In the genomic region with DNA sequence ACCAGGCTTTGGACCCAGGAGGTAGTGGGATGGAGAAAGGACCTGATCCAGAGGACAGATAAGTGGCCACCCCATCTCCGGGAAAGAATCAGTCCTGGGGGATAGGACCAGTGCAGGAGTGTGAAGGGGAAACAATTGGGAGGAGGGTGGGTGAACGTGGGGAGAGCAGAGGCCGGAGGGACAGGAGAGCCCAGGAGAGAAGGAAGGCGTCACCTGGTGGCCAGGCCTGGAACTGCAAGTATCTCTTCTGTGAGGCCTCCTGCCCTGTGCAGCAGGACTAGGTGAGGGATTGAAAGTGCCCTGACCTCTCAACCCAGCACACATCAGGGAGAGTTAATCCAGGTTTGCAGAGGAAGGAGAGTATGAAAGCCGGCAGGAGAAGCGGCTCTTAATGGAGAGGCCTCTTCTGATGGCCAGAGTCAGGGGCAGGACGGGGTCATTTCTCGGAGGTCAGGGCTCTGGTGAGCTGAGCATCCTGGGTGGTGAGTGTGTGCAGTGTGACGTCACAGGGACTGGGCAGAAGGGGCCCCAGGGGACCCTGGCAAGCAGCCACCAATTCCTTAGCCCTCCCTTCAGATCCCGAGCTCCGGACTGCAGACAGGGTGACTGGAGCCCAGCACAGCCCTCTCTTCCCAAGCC, we compare ENCODE assay signal across 1 cellular context.
TF ChIP-seq lines count a peak whose summit lies in the region.

No MANE protein-coding gene starts in this region.

TF ChIP-seq in GM23338, 12 proteins besides CTCF, POLR2A, EP300 and RAD21 (continued from another document):
- TF ChIP-seq, protein P1, sequence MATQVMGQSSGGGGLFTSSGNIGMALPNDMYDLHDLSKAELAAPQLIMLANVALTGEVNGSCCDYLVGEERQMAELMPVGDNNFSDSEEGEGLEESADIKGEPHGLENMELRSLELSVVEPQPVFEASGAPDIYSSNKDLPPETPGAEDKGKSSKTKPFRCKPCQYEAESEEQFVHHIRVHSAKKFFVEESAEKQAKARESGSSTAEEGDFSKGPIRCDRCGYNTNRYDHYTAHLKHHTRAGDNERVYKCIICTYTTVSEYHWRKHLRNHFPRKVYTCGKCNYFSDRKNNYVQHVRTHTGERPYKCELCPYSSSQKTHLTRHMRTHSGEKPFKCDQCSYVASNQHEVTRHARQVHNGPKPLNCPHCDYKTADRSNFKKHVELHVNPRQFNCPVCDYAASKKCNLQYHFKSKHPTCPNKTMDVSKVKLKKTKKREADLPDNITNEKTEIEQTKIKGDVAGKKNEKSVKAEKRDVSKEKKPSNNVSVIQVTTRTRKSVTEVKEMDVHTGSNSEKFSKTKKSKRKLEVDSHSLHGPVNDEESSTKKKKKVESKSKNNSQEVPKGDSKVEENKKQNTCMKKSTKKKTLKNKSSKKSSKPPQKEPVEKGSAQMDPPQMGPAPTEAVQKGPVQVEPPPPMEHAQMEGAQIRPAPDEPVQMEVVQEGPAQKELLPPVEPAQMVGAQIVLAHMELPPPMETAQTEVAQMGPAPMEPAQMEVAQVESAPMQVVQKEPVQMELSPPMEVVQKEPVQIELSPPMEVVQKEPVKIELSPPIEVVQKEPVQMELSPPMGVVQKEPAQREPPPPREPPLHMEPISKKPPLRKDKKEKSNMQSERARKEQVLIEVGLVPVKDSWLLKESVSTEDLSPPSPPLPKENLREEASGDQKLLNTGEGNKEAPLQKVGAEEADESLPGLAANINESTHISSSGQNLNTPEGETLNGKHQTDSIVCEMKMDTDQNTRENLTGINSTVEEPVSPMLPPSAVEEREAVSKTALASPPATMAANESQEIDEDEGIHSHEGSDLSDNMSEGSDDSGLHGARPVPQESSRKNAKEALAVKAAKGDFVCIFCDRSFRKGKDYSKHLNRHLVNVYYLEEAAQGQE (IDR thresholded peaks at IDR 0.05; ENCODE audit: unreplicated experiment) = no peak
- no peak for TF ChIP-seq ZNF114 (CRISPR knock-in tag; IDR thresholded peaks at IDR 0.05)
- TF ChIP-seq JUNB (IDR thresholded peaks at IDR 0.05; ENCODE audit: unreplicated experiment) = no peak
- no peak for TF ChIP-seq CREB1 (CRISPR knock-in tag; IDR thresholded peaks at IDR 0.05; ENCODE audit: low read depth)
- TF ChIP-seq, protein P2, sequence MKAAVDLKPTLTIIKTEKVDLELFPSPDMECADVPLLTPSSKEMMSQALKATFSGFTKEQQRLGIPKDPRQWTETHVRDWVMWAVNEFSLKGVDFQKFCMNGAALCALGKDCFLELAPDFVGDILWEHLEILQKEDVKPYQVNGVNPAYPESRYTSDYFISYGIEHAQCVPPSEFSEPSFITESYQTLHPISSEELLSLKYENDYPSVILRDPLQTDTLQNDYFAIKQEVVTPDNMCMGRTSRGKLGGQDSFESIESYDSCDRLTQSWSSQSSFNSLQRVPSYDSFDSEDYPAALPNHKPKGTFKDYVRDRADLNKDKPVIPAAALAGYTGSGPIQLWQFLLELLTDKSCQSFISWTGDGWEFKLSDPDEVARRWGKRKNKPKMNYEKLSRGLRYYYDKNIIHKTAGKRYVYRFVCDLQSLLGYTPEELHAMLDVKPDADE (IDR thresholded peaks at IDR 0.05) = no peak
- TF ChIP-seq EZH2phosphoT487 (IDR thresholded peaks at IDR 0.05; ENCODE audit: unreplicated experiment) = no peak
- no peak for TF ChIP-seq POLR2AphosphoS5 (IDR thresholded peaks at IDR 0.05; ENCODE audit: low read depth)
- TF ChIP-seq STAT1 (IDR thresholded peaks at IDR 0.05; ENCODE audit: unreplicated experiment) = no peak
- TF ChIP-seq ZNF331 (CRISPR knock-in tag; IDR thresholded peaks at IDR 0.05; ENCODE audit: low read depth) = no peak
- no peak for TF ChIP-seq EZH2 (IDR thresholded peaks at IDR 0.05; ENCODE audit: low read depth, unreplicated experiment)
- no peak for TF ChIP-seq NANOG (IDR thresholded peaks at IDR 0.05; ENCODE audit: borderline replicate concordance)
